Comparison of ENCODE assay signal across 34 cellular contexts in the genomic region with DNA sequence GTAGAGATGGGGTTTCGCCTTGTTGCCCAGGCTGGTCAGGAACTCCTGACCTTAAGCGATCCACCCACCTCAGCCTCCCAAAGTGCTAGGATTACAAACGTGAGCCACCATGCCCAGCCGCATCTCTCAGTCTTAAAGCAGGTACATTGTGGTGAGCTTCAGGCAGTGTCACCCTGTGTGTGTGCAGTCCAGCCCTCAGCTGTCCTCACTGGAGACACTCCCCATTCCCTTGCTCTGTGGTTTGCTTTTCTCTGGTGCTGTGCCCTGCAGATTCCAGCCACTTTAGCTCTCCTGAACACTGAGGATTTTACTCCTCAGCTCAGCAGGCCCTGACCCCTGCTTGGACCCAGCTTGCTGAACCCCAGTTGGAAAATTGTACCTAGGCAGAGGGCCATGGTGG. TPM values are rescaled to one million over a fixed set of nuclear protein-coding genes. Genes with fewer than 3 reads are reported as not detected.
"Had no signal": no experiment of that assay in that cellular context is flagged by ENCODE, and none has a peak within 500 bp of the region (broad histone marks: within the 10 kb centered on the region; RNA-seq: fewer than 3 reads in every experiment).

No MANE protein-coding gene starts in this region.

- H3K4me2 ChIP-seq: PC-9 had no signal

- H3K4me3 ChIP-seq: ascending aorta, cardiac muscle cell, K562, MG63, PC-9, SJCRH30, SK-N-MC had no signal

- H3K4me1 ChIP-seq: SJCRH30 had no signal

- H2AFZ ChIP-seq: PC-9 had no signal

- FAIRE-seq: K562, RCC 7860, TTC549 had no signal

- H3K4me3 Mint-ChIP-seq: activated CD4-positive, alpha-beta memory T cell treated with anti-CD3 and anti-CD28 coated beads for 36 hours; activated CD4-positive, alpha-beta T cell treated with anti-CD3 and anti-CD28 coated beads, Interleukin-2, amount 10 ng/mL, durations not matched to agents 7 days and 5 days; activated naive CD4-positive, alpha-beta T cell treated with anti-CD3 and anti-CD28 coated beads, Interleukin-2, amount 50 U/mL, for 24 hours; activated naive CD8-positive, alpha-beta T cell treated with anti-CD3 and anti-CD28 coated beads, Interleukin-2, amount 10 ng/mL, durations not matched to agents 7 days and 5 days; activated T-cell treated with anti-CD3 and anti-CD28 coated beads, Interleukin-2, amount 50 U/mL, for 24 hours; central memory CD8-positive, alpha-beta T cell; T-helper 1 cell treated with Interleukin-12 subunit alpha and Interleukin-12 subunit beta and Interleukin-4 antibody, amounts not matched to agents 30 μg/mL and 1 μg/mL, for 36 hours; T-helper 2 cell treated with Interferon-gamma antibody and Interleukin-4, amounts not matched to agents 5 μg/mL and 100 μg/mL, for 36 hours had no signal

- H3K9me3 Mint-ChIP-seq: activated CD4-positive, alpha-beta memory T cell treated with anti-CD3 and anti-CD28 coated beads for 36 hours; activated CD4-positive, alpha-beta T cell treated with anti-CD3 and anti-CD28 coated beads, Interleukin-2, amount 10 ng/mL, durations not matched to agents 7 days and 5 days; activated naive CD4-positive, alpha-beta T cell treated with anti-CD3 and anti-CD28 coated beads, Interleukin-2, amount 50 U/mL, for 24 hours; activated naive CD8-positive, alpha-beta T cell treated with anti-CD3 and anti-CD28 coated beads, Interleukin-2, amount 10 ng/mL, durations not matched to agents 7 days and 5 days; activated T-cell treated with anti-CD3 and anti-CD28 coated beads, Interleukin-2, amount 50 U/mL, for 24 hours; activated T-helper 2 cell treated with anti-CD3 and anti-CD28 coated beads, Interferon-gamma antibody, Interleukin-2, Interleukin-4, amounts not matched to agents 10 μg/mL and 5 μg/mL and 100 μg/mL, durations not matched to agents 14 hours and 24 hours and 36 hours; central memory CD8-positive, alpha-beta T cell; T-helper 1 cell treated with Interleukin-12 subunit alpha and Interleukin-12 subunit beta and Interleukin-4 antibody, amounts not matched to agents 30 μg/mL and 1 μg/mL, for 36 hours; T-helper 2 cell treated with Interferon-gamma antibody and Interleukin-4, amounts not matched to agents 5 μg/mL and 100 μg/mL, for 36 hours had no signal

- H3K27me3 Mint-ChIP-seq: activated CD4-positive, alpha-beta memory T cell treated with anti-CD3 and anti-CD28 coated beads for 36 hours; activated CD4-positive, alpha-beta T cell treated with anti-CD3 and anti-CD28 coated beads, Interleukin-2, amount 10 ng/mL, durations not matched to agents 7 days and 5 days; activated naive CD4-positive, alpha-beta T cell treated with anti-CD3 and anti-CD28 coated beads, Interleukin-2, amount 50 U/mL, for 24 hours; activated naive CD8-positive, alpha-beta T cell treated with anti-CD3 and anti-CD28 coated beads, Interleukin-2, amount 10 ng/mL, durations not matched to agents 7 days and 5 days; activated T-cell treated with anti-CD3 and anti-CD28 coated beads, Interleukin-2, amount 50 U/mL, for 24 hours; central memory CD8-positive, alpha-beta T cell had no signal

- H3K27me3 ChIP-seq: ascending aorta, cardiac muscle cell, MG63, SJCRH30 had no signal

- H3K27ac ChIP-seq: ascending aorta, cardiac muscle cell, PC-9, SJCRH30, SK-N-MC had no signal

- H3K27ac Mint-ChIP-seq: activated CD4-positive, alpha-beta memory T cell treated with anti-CD3 and anti-CD28 coated beads for 36 hours; activated CD4-positive, alpha-beta T cell treated with anti-CD3 and anti-CD28 coated beads, Interleukin-2, amount 10 ng/mL, durations not matched to agents 7 days and 5 days; activated naive CD4-positive, alpha-beta T cell treated with anti-CD3 and anti-CD28 coated beads, Interleukin-2, amount 50 U/mL, for 24 hours; activated naive CD8-positive, alpha-beta T cell treated with anti-CD3 and anti-CD28 coated beads, Interleukin-2, amount 10 ng/mL, durations not matched to agents 7 days and 5 days; activated T-cell treated with anti-CD3 and anti-CD28 coated beads, Interleukin-2, amount 50 U/mL, for 24 hours; activated T-helper 2 cell treated with anti-CD3 and anti-CD28 coated beads, Interferon-gamma antibody, Interleukin-2, Interleukin-4, amounts not matched to agents 10 μg/mL and 5 μg/mL and 100 μg/mL, durations not matched to agents 14 hours and 24 hours and 36 hours; T-helper 1 cell treated with Interleukin-12 subunit alpha and Interleukin-12 subunit beta and Interleukin-4 antibody, amounts not matched to agents 30 μg/mL and 1 μg/mL, for 36 hours; T-helper 2 cell treated with Interferon-gamma antibody and Interleukin-4, amounts not matched to agents 5 μg/mL and 100 μg/mL, for 36 hours had no signal

- H3K9me3 ChIP-seq: ascending aorta, MG63, SJCRH30 had no signal

- DNase-seq: activated CD4-positive, alpha-beta memory T cell treated with anti-CD3 and anti-CD28 coated beads for 36 hours; activated CD4-positive, alpha-beta T cell treated with anti-CD3 and anti-CD28 coated beads, Interleukin-2, amount 10 ng/mL, durations not matched to agents 7 days and 5 days; activated gamma-delta T cell; activated naive CD4-positive, alpha-beta T cell treated with Interleukin-2 at 50 U/mL for 16 hours; activated naive CD8-positive, alpha-beta T cell treated with anti-CD3 and anti-CD28 coated beads, Interleukin-2, amount 10 ng/mL, durations not matched to agents 7 days and 5 days; activated T-cell treated with anti-CD3 and anti-CD28 coated beads, Interleukin-2, amount 50 U/mL, for 24 hours; amygdala; Kasumi-1; MG63; NCI-H1048; NCI-H1105 treated with DMSO at 0.1 percent for 48 hours; NCI-H1436 treated with DMSO at 0.1 percent for 48 hours; NCI-H1694 treated with DMSO at 0.1 percent for 48 hours; NCI-H2029; NCI-H345; NCI-H526; NCI-H748 treated with DMSO at 0.1 percent for 48 hours; NK-92 treated with Interleukin-12 subunit alpha and Interleukin-12 subunit beta, amount 100 ng/mL, for 24 hours; PC-9; Right ventricle myocardium superior; SJCRH30 had no signal

RNA-seq across cellular contexts. Expression of a gene that starts 14.6 kb away (rescaled TPM):
- total RNA-seq: activated CD4-positive, alpha-beta memory T cell treated with anti-CD3 and anti-CD28 coated beads for 36 hours; activated CD4-positive, alpha-beta T cell treated with anti-CD3 and anti-CD28 coated beads, Interleukin-2, amount 10 ng/mL, durations not matched to agents 7 days and 5 days; activated CD8-positive, alpha-beta memory T cell treated with anti-CD3 and anti-CD28 coated beads for 36 hours; activated naive CD8-positive, alpha-beta T cell treated with anti-CD3 and anti-CD28 coated beads, Interleukin-2, amount 10 ng/mL, durations not matched to agents 7 days and 5 days; activated T-helper 2 cell treated with anti-CD3 and anti-CD28 coated beads, Interferon-gamma antibody, Interleukin-2, Interleukin-4, amounts not matched to agents 10 μg/mL and 5 μg/mL and 100 μg/mL, durations not matched to agents 14 hours and 24 hours and 36 hours; NCI-H460; Right ventricle myocardium superior; SJCRH30 had no signal
- polyA plus RNA-seq: K562 had no signal
